Comparison of ENCODE assay signal across 1 cellular context in genomic region chr4:95219109-95219508, GRCh38.
TF ChIP-seq lines count a peak whose summit lies in the region.

No MANE protein-coding gene starts in this region.

TF ChIP-seq in K562, 482 proteins besides CTCF, POLR2A, EP300 and RAD21 (continued from another document):
- TF ChIP-seq AFF1 (IDR thresholded peaks at IDR 0.05; ENCODE audit: low read depth in 1 of 2, partially characterized antibody in 2 of 2), result no peak
- TF ChIP-seq ZNF511 (CRISPR knock-in tag; IDR thresholded peaks at IDR 0.05), result no peak
- TF ChIP-seq ARID2 (IDR thresholded peaks at IDR 0.05), result no peak
- no peak for TF ChIP-seq ATF2 (CRISPR knock-in tag; IDR thresholded peaks at IDR 0.05)
- no peak for TF ChIP-seq CREB3L1 (IDR thresholded peaks at IDR 0.05; ENCODE audit: borderline replicate concordance, low read depth)
- TF ChIP-seq NCOR1 (IDR thresholded peaks at IDR 0.05), result no peak
- TF ChIP-seq TCF15 (CRISPR knock-in tag; IDR thresholded peaks at IDR 0.05), result no peak
- TF ChIP-seq SNIP1 (IDR thresholded peaks at IDR 0.05; ENCODE audit: low read depth), result no peak
- no peak for TF ChIP-seq ZNF232 (CRISPR knock-in tag; IDR thresholded peaks at IDR 0.05)
- no peak for TF ChIP-seq NR1H2 (CRISPR knock-in tag; IDR thresholded peaks at IDR 0.05)
- TF ChIP-seq CC2D1A (IDR thresholded peaks at IDR 0.05), result no peak
- TF ChIP-seq COPS2 (conservative IDR thresholded peaks at IDR 0.05), result no peak
